9 cellular contexts compared by ENCODE assay signal in the genomic region with DNA sequence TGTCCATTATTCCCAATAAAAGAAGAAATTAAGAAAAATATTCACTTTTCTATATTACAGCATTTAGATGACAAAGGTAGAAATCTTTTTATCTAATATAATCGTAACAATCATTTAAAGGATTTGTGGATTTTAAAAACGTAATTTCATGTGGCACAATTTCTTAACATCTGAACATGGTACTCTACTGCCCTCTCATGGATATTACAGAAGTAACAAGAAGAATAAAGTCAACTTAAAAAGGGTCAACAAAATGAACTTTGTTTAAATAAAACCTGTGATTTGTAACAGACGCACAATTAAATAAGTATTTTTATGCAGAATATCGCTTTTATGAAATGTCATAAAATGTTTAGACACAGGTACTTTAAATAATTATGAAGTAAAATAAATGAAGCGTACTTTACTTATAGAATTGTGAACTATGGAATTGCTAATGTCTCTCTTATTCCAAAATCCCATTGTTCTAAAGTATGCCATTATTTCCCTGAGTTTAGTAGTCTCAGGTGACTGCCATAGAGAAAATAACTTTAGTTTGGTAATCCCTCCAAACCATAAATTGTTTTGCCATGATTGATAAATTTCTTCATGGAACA.
DNase-seq lines count a peak whose midpoint lies in the region; ATAC-seq, FAIRE-seq and TF ChIP-seq lines count a peak whose summit lies in the region.
"Had no signal": no experiment of that assay in that cellular context is flagged by ENCODE, and none has a peak within 500 bp of the region (broad histone marks: within the 10 kb centered on the region; RNA-seq: fewer than 3 reads in every experiment).

No MANE protein-coding gene starts in this region.

- H3K36me3 ChIP-seq in GM12878 (ENCODE audit: control insufficient read depth in 2 of 2, insufficient read depth in 2 of 2, low read length in 1 of 2) = no peaks in the 10 kb centered on the region
- H3K36me3 ChIP-seq in right lobe of liver = no peaks in the 10 kb centered on the region
- H3K36me3 ChIP-seq: SJSA1 had no signal

- POLR2A ChIA-PET in GM12878 (lab: Charles Lee) = no interaction called here

- no peaks in the 10 kb centered on the region for H3K4me1 ChIP-seq in GM12878 (ENCODE audit: control insufficient read depth, insufficient read depth, low read length)
- H3K4me1 ChIP-seq in right lobe of liver = peaks cover 0 to 11% (median 0%) of the 10 kb centered on the region in 4 donors
- H3K4me1 ChIP-seq: SJSA1 had no signal

- TF ChIP-seq EP300 in GM12878 (IDR thresholded peaks at IDR 0.05; ENCODE audit: borderline replicate concordance in 1 of 2, control insufficient read depth in 1 of 2, low read depth in 2 of 2, low read length in 2 of 2) = no peak

- H3K36me3 Mint-ChIP-seq in activated naive CD8-positive, alpha-beta T cell treated with anti-CD3 and anti-CD28 coated beads for 36 hours = no peaks in the 10 kb centered on the region

- H4K20me1 ChIP-seq in GM12878 (ENCODE audit: control insufficient read depth, insufficient read depth) = no peaks in the 10 kb centered on the region

- intact Hi-C loops in GM12878 (cut with micrococcal nuclease; ENCODE audit: unreplicated experiment) = loop anchor here (1.0 to 5.0 kb wide), 5 partner anchors 29 to 1776 kb away; no protein-coding TSS in a partner anchor
- intact Hi-C loops in right lobe of liver (cut with DNase I) = no loop called here

- no peak overlapping the region for H2AFZ ChIP-seq in GM12878 (ENCODE audit: control insufficient read depth, low read depth, low read length)

- H3K4me3 ChIP-seq in GM12878 = no peak overlapping the region
- H3K4me3 ChIP-seq in right lobe of liver = no peak overlapping the region
- H3K4me3 ChIP-seq: SJSA1 had no signal

- no peaks in the 10 kb centered on the region for H3K9me3 Mint-ChIP-seq in activated naive CD8-positive, alpha-beta T cell treated with anti-CD3 and anti-CD28 coated beads for 36 hours

- FAIRE-seq in G401.6 (lab: Jason Lieb, UNC) (peak; percentile 94), GM12878 (lab: Jason Lieb, UNC) (peak; percentile 75), GM12891 (lab: Jason Lieb, UNC) (no peak)

- H3K4me3 Mint-ChIP-seq in activated naive CD8-positive, alpha-beta T cell treated with anti-CD3 and anti-CD28 coated beads for 36 hours = no peak overlapping the region

- RAD21 ChIA-PET in GM12878 (lab: Charles Lee; ENCODE audit: unreplicated experiment) = interaction anchor here (3.4 to 4.9 kb wide), 2 partner anchors 27 to 28 kb away, joined by 32 to 39 read pairs; no protein-coding TSS in a partner anchor

- no peak overlapping the region for H3K9ac ChIP-seq in GM12878 (ENCODE audit: control insufficient read depth, insufficient read depth, low read length)

- H3K27ac Mint-ChIP-seq in activated naive CD8-positive, alpha-beta T cell treated with anti-CD3 and anti-CD28 coated beads for 36 hours = no peak overlapping the region

- H3K27ac ChIP-seq in GM12878 (ENCODE audit: control insufficient read depth, insufficient read depth) (no peak overlapping the region), right lobe of liver (no peak overlapping the region)
- H3K27ac ChIP-seq: SJSA1 had no signal

- no peak overlapping the region for H3K4me2 ChIP-seq in GM12878 (ENCODE audit: control insufficient read depth, insufficient read depth)

- no peaks in the 10 kb centered on the region for H3K79me2 ChIP-seq in GM12878 (ENCODE audit: control insufficient read depth, insufficient read depth, low read length)

- H3K4me1 Mint-ChIP-seq in activated naive CD8-positive, alpha-beta T cell treated with anti-CD3 and anti-CD28 coated beads for 36 hours = no peaks in the 10 kb centered on the region

- no peak for TF ChIP-seq POLR2A in GM12878 (IDR thresholded peaks at IDR 0.05; ENCODE audit: low read depth, low read length)
- TF ChIP-seq POLR2A in right lobe of liver (IDR thresholded peaks at IDR 0.05) = no peak
- TF ChIP-seq POLR2A in GM12891 (IDR thresholded peaks at IDR 0.05; ENCODE audit: low read depth, low read length) = no peak

- TF ChIP-seq RAD21 in GM12878 (IDR thresholded peaks at IDR 0.05; ENCODE audit: insufficient read depth, low read depth, low read length) = peak; percentile 66

- DNase-seq in NAMALWA (ENCODE audit: low spot score) (peak; percentile 58), GM12878 (ENCODE audit: low read depth, low spot score) (no peak), right lobe of liver (no peak), GM12891 (ENCODE audit: insufficient read length, low spot score) (no peak)
- DNase-seq in activated naive CD8-positive, alpha-beta T cell treated with anti-CD3 and anti-CD28 coated beads for 36 hours = no peak
- no peak for DNase-seq in activated CD4-positive, alpha-beta T cell treated with anti-CD3 and anti-CD28 coated beads, Interleukin-2, amount 50 U/mL, for 1 hour

- H3K27me3 ChIP-seq in GM12878 (replicated peaks in 1 of 2; ENCODE audit: control insufficient read depth in 2 of 2, insufficient read depth in 2 of 2, low read length in 1 of 2) (no peaks in the 10 kb centered on the region), right lobe of liver (no peaks in the 10 kb centered on the region)
- H3K27me3 ChIP-seq: SJSA1 had no signal

- no peaks in the 10 kb centered on the region for H3K27me3 Mint-ChIP-seq in activated naive CD8-positive, alpha-beta T cell treated with anti-CD3 and anti-CD28 coated beads for 36 hours

- 15% methylated on average over 5 of the region's 5 CpGs for WGBS in GM12878 (ENCODE audit: insufficient coverage, insufficient replicate concordance, low lambda C conversion rate, missing lambda C conversion rate)
- 23% methylated on average over 5 of the region's 5 CpGs for WGBS in right lobe of liver (ENCODE audit: insufficient coverage, low coverage, low lambda C conversion rate, missing lambda C conversion rate)

- SMC1A ChIA-PET in GM12878 (lab: Charles Lee; ENCODE audit: uncharacterized antibody, unreplicated experiment) = interaction anchor here (0.7 to 3.4 kb wide), 4 partner anchors 28 to 633 kb away, joined by 3 to 58 read pairs (median 6); no protein-coding TSS in a partner anchor

- CTCF ChIA-PET in GM12878 (lab: Yijun Ruan, JAX) = interaction anchor here (0.8 to 3.4 kb wide), 5 partner anchors 28 to 1100 kb away, joined by 3 to 75 read pairs (median 4); no protein-coding TSS in a partner anchor

- no TSS peak for BruUV-seq in GM12878 (replicated peaks; lab: Mats Ljungman, UMichigan)

- in situ Hi-C loops in GM12878 (cut with MboI) = no loop called here

- H3K9me3 ChIP-seq in GM12878 (replicated peaks; ENCODE audit: control insufficient read depth, insufficient read depth, low read length) = no peaks in the 10 kb centered on the region
- no peaks in the 10 kb centered on the region for H3K9me3 ChIP-seq in right lobe of liver
- H3K9me3 ChIP-seq: SJSA1 had no signal

- no peak for ATAC-seq in GM12878
- peak in 3 of 4 donors; percentile 40 to 48 (median 45) for ATAC-seq in right lobe of liver
- ATAC-seq in GM18909 (IDR thresholded peaks at IDR 0.05; ENCODE audit: poor library complexity, unreplicated experiment) = no peak

- TF ChIP-seq CTCF in GM12878 (IDR thresholded peaks at IDR 0.05 in 2 of 3, conservative IDR thresholded peaks at IDR 0.05 in 1 of 3; ENCODE audit: control insufficient read depth in 2 of 3, extremely low read depth in 1 of 3, insufficient read depth in 1 of 3, low read depth in 3 of 3, low read length in 3 of 3) (peak in 2 of 3 experiments; percentile 39 to 40; a peak in 3 of 6 replicates), right lobe of liver (IDR thresholded peaks at IDR 0.05) (peak; percentile 65 to 81 (median 72))

TF ChIP-seq in GM12878, 131 proteins besides CTCF, POLR2A, EP300 and RAD21 (continues in another document):
- TF ChIP-seq FOXK2 (IDR thresholded peaks at IDR 0.05) (no peak), ATF7 (IDR thresholded peaks at IDR 0.05; ENCODE audit: low read depth) (no peak), ASH2L (IDR thresholded peaks at IDR 0.05; ENCODE audit: borderline replicate concordance, low read depth) (no peak), SMC3 (IDR thresholded peaks at IDR 0.05; ENCODE audit: borderline replicate concordance, low read length) (peak; percentile 50; the same call in 1 of the 2 replicates)

TF ChIP-seq in GM12891, 5 proteins besides CTCF, POLR2A, EP300 and RAD21:
- TF ChIP-seq POLR2AphosphoS5 (IDR thresholded peaks at IDR 0.05; ENCODE audit: low read depth, low read length) (no peak), PAX5 (IDR thresholded peaks at IDR 0.05; ENCODE audit: insufficient read depth, low read length, severe bottlenecking) (no peak), POU2F2 (IDR thresholded peaks at IDR 0.05; ENCODE audit: low read depth, low read length) (no peak), TAF1 (IDR thresholded peaks at IDR 0.05; ENCODE audit: low read depth, low read length) (no peak), SPI1 (IDR thresholded peaks at IDR 0.05; ENCODE audit: low read depth, low read length) (no peak)

Comparison
In these comparisons a context has a peak if more than half of its experiments do, and no peak if none do; other contexts are left out.
1. ATAC-seq: peak in right lobe of liver (3 of 4); none in GM12878 (single experiment) and GM18909 (single experiment).